Comparison of ENCODE assay signal across 19 cellular contexts in genomic region chr5:177462702-177463101, GRCh38. TPM values are rescaled to one million over a fixed set of nuclear protein-coding genes. Genes with fewer than 3 reads are reported as not detected.
DNase-seq lines count a peak whose midpoint lies in the region; ATAC-seq and TF ChIP-seq lines count a peak whose summit lies in the region.
"Had no signal": no experiment of that assay in that cellular context is flagged by ENCODE, and none has a peak within 500 bp of the region (broad histone marks: within the 10 kb centered on the region; RNA-seq: fewer than 3 reads in every experiment).

No MANE protein-coding gene starts in this region.

- peak overlapping the region; percentile 60 for H3K27ac Mint-ChIP-seq in T-helper 2 cell treated with Interferon-gamma antibody and Interleukin-4, amounts not matched to agents 5 μg/mL and 100 μg/mL, for 36 hours
- H3K27ac Mint-ChIP-seq in activated CD8-positive, alpha-beta T cell treated with anti-CD3 and anti-CD28 coated beads for 36 hours = peak overlapping the region; percentile 64
- peak overlapping the region; percentile 90 for H3K27ac Mint-ChIP-seq in glutamatergic neuron (ENCODE audit: unreplicated experiment)
- peak overlapping the region; percentile 84 for H3K27ac Mint-ChIP-seq in stimulated activated naive B cell treated with anti-CD40 and anti-IgM and Interleukin-4, amounts not matched to agents 10 μg/mL and 1 μg/mL and 100 μg/mL, for 72 hours
- H3K27ac Mint-ChIP-seq: activated CD4-positive, alpha-beta memory T cell treated with anti-CD3 and anti-CD28 coated beads, Interleukin-2, amount 10 ng/mL, durations not matched to agents 7 days and 5 days; activated naive CD4-positive, alpha-beta T cell treated with anti-CD3 and anti-CD28 coated beads, Interleukin-2, amount 50 U/mL, for 24 hours; neural progenitor cell; stimulated activated memory B cell treated with anti-CD40 and anti-IgM and Interleukin-4, amounts not matched to agents 10 μg/mL and 1 μg/mL and 100 μg/mL, for 72 hours had no signal

- H3K27me3 Mint-ChIP-seq in T-helper 2 cell treated with Interferon-gamma antibody and Interleukin-4, amounts not matched to agents 5 μg/mL and 100 μg/mL, for 36 hours (ENCODE audit: low read depth) = no peaks in the 10 kb centered on the region
- H3K27me3 Mint-ChIP-seq in activated CD8-positive, alpha-beta T cell treated with anti-CD3 and anti-CD28 coated beads for 36 hours = no peaks in the 10 kb centered on the region
- H3K27me3 Mint-ChIP-seq in glutamatergic neuron (ENCODE audit: unreplicated experiment) = peaks cover 38% of the 10 kb centered on the region
- peaks cover 4 to 6% of the 10 kb centered on the region in 2 donors for H3K27me3 Mint-ChIP-seq in stimulated activated naive B cell treated with anti-CD40 and anti-IgM and Interleukin-4, amounts not matched to agents 10 μg/mL and 1 μg/mL and 100 μg/mL, for 72 hours
- H3K27me3 Mint-ChIP-seq: activated CD4-positive, alpha-beta memory T cell treated with anti-CD3 and anti-CD28 coated beads, Interleukin-2, amount 10 ng/mL, durations not matched to agents 7 days and 5 days; activated naive CD4-positive, alpha-beta T cell treated with anti-CD3 and anti-CD28 coated beads, Interleukin-2, amount 50 U/mL, for 24 hours had no signal

- POLR2A ChIA-PET in activated CD8-positive, alpha-beta T cell treated with anti-CD3 and anti-CD28 coated beads for 36 hours (lab: Charles Lee) = interaction anchor here (1.2 to 22.8 kb wide), 4 partner anchors 9 to 35 kb away, joined by 3 to 294 read pairs (median 149); partner anchors contain the start of genes DBN1 and PRR7

- peak; percentile 10 for ATAC-seq in activated CD8-positive, alpha-beta T cell treated with anti-CD3 and anti-CD28 coated beads for 36 hours
- no peak for ATAC-seq in stimulated activated naive B cell treated with anti-CD40 and anti-IgM and Interleukin-4, amounts not matched to agents 10 μg/mL and 1 μg/mL and 100 μg/mL, for 72 hours (replicated peaks)
- no peak for ATAC-seq in HG02763 (IDR thresholded peaks at IDR 0.05; ENCODE audit: unreplicated experiment)
- ATAC-seq: body of pancreas; mucosa of descending colon; stimulated activated memory B cell treated with anti-CD40 and anti-IgM and Interleukin-4, amounts not matched to agents 10 μg/mL and 1 μg/mL and 100 μg/mL, for 72 hours had no signal

- no peak overlapping the region for H3K4me3 Mint-ChIP-seq in T-helper 2 cell treated with Interferon-gamma antibody and Interleukin-4, amounts not matched to agents 5 μg/mL and 100 μg/mL, for 36 hours
- H3K4me3 Mint-ChIP-seq in activated CD8-positive, alpha-beta T cell treated with anti-CD3 and anti-CD28 coated beads for 36 hours = no peak overlapping the region
- peak overlapping the region; percentile 65 for H3K4me3 Mint-ChIP-seq in glutamatergic neuron (ENCODE audit: unreplicated experiment)
- peak overlapping the region in 1 of 2 donors; percentile 41 for H3K4me3 Mint-ChIP-seq in stimulated activated naive B cell treated with anti-CD40 and anti-IgM and Interleukin-4, amounts not matched to agents 10 μg/mL and 1 μg/mL and 100 μg/mL, for 72 hours
- H3K4me3 Mint-ChIP-seq: activated CD4-positive, alpha-beta memory T cell treated with anti-CD3 and anti-CD28 coated beads, Interleukin-2, amount 10 ng/mL, durations not matched to agents 7 days and 5 days; activated naive CD4-positive, alpha-beta T cell treated with anti-CD3 and anti-CD28 coated beads, Interleukin-2, amount 50 U/mL, for 24 hours; neural progenitor cell; stimulated activated memory B cell treated with anti-CD40 and anti-IgM and Interleukin-4, amounts not matched to agents 10 μg/mL and 1 μg/mL and 100 μg/mL, for 72 hours had no signal

- intact Hi-C loops in activated CD8-positive, alpha-beta T cell treated with anti-CD3 and anti-CD28 coated beads for 36 hours (cut with micrococcal nuclease) = no loop called here

- CTCF ChIA-PET in activated CD8-positive, alpha-beta T cell treated with anti-CD3 and anti-CD28 coated beads for 36 hours (lab: Charles Lee) = interaction anchor here (0.6 to 2.3 kb wide), 7 partner anchors 10 to 1222 kb away, joined by 3 to 8 read pairs (median 3); no protein-coding TSS in a partner anchor

- peaks cover 7% of the 10 kb centered on the region for H3K36me3 Mint-ChIP-seq in T-helper 2 cell treated with Interferon-gamma antibody and Interleukin-4, amounts not matched to agents 5 μg/mL and 100 μg/mL, for 36 hours (ENCODE audit: low read depth)
- H3K36me3 Mint-ChIP-seq in activated CD8-positive, alpha-beta T cell treated with anti-CD3 and anti-CD28 coated beads for 36 hours (ENCODE audit: low read depth) = peaks cover 50% of the 10 kb centered on the region
- H3K36me3 Mint-ChIP-seq in glutamatergic neuron (ENCODE audit: unreplicated experiment) = peaks cover 16% of the 10 kb centered on the region
- H3K36me3 Mint-ChIP-seq in stimulated activated naive B cell treated with anti-CD40 and anti-IgM and Interleukin-4, amounts not matched to agents 10 μg/mL and 1 μg/mL and 100 μg/mL, for 72 hours = no peaks in the 10 kb centered on the region
- H3K36me3 Mint-ChIP-seq: activated naive CD4-positive, alpha-beta T cell treated with anti-CD3 and anti-CD28 coated beads, Interleukin-2, amount 50 U/mL, for 24 hours; stimulated activated memory B cell treated with anti-CD40 and anti-IgM and Interleukin-4, amounts not matched to agents 10 μg/mL and 1 μg/mL and 100 μg/mL, for 72 hours had no signal

- peaks cover 15% of the 10 kb centered on the region for H3K4me1 Mint-ChIP-seq in T-helper 2 cell treated with Interferon-gamma antibody and Interleukin-4, amounts not matched to agents 5 μg/mL and 100 μg/mL, for 36 hours (ENCODE audit: low read depth)
- peaks cover 14% of the 10 kb centered on the region for H3K4me1 Mint-ChIP-seq in activated CD8-positive, alpha-beta T cell treated with anti-CD3 and anti-CD28 coated beads for 36 hours (ENCODE audit: low read depth)
- peaks cover 12% of the 10 kb centered on the region for H3K4me1 Mint-ChIP-seq in glutamatergic neuron (ENCODE audit: low read depth, unreplicated experiment)
- peaks cover 9 to 17% of the 10 kb centered on the region in 2 donors for H3K4me1 Mint-ChIP-seq in stimulated activated naive B cell treated with anti-CD40 and anti-IgM and Interleukin-4, amounts not matched to agents 10 μg/mL and 1 μg/mL and 100 μg/mL, for 72 hours
- H3K4me1 Mint-ChIP-seq: activated naive CD4-positive, alpha-beta T cell treated with anti-CD3 and anti-CD28 coated beads, Interleukin-2, amount 50 U/mL, for 24 hours had no signal

- no peaks in the 10 kb centered on the region for H3K9me3 Mint-ChIP-seq in T-helper 2 cell treated with Interferon-gamma antibody and Interleukin-4, amounts not matched to agents 5 μg/mL and 100 μg/mL, for 36 hours
- H3K9me3 Mint-ChIP-seq in activated CD8-positive, alpha-beta T cell treated with anti-CD3 and anti-CD28 coated beads for 36 hours = peaks cover 1% of the 10 kb centered on the region
- peaks cover 37% of the 10 kb centered on the region for H3K9me3 Mint-ChIP-seq in glutamatergic neuron (ENCODE audit: unreplicated experiment)
- H3K9me3 Mint-ChIP-seq in stimulated activated naive B cell treated with anti-CD40 and anti-IgM and Interleukin-4, amounts not matched to agents 10 μg/mL and 1 μg/mL and 100 μg/mL, for 72 hours = no peaks in the 10 kb centered on the region
- H3K9me3 Mint-ChIP-seq: activated CD4-positive, alpha-beta memory T cell treated with anti-CD3 and anti-CD28 coated beads, Interleukin-2, amount 10 ng/mL, durations not matched to agents 7 days and 5 days; activated naive CD4-positive, alpha-beta T cell treated with anti-CD3 and anti-CD28 coated beads, Interleukin-2, amount 50 U/mL, for 24 hours; stimulated activated memory B cell treated with anti-CD40 and anti-IgM and Interleukin-4, amounts not matched to agents 10 μg/mL and 1 μg/mL and 100 μg/mL, for 72 hours had no signal

- DNase-seq in T-helper 2 cell treated with Interferon-gamma antibody and Interleukin-4, amounts not matched to agents 5 μg/mL and 100 μg/mL, for 36 hours (ENCODE audit: low spot score) = no peak
- no peak for DNase-seq in T-helper 2 cell
- DNase-seq in activated CD8-positive, alpha-beta T cell treated with anti-CD3 and anti-CD28 coated beads for 36 hours = no peak
- no peak for DNase-seq in glutamatergic neuron
- DNase-seq in stimulated activated naive B cell treated with anti-CD40 and anti-IgM and Interleukin-4, amounts not matched to agents 10 μg/mL and 1 μg/mL and 100 μg/mL, for 72 hours = no peak
- no peak for DNase-seq in A172 (ENCODE audit: low spot score)
- no peak for DNase-seq in foreskin melanocyte
- DNase-seq: activated CD4-positive, alpha-beta memory T cell treated with anti-CD3 and anti-CD28 coated beads, Interleukin-2, amount 10 ng/mL, durations not matched to agents 7 days and 5 days; body of pancreas; colonic mucosa; kidney glomerular epithelial cell; NCI-H1417 treated with DMSO at 0.1 percent for 48 hours; NCI-H526 treated with DMSO at 0.1 percent for 48 hours; SJCRH30 had no signal

- no peak for TF ChIP-seq CTCF in activated CD8-positive, alpha-beta T cell treated with anti-CD3 and anti-CD28 coated beads for 36 hours (IDR thresholded peaks at IDR 0.05)
- TF ChIP-seq CTCF in glutamatergic neuron (IDR thresholded peaks at IDR 0.05; ENCODE audit: partially characterized antibody, unreplicated experiment) = no peak

RNA-seq across cellular contexts. Expression of gene DBN1, which starts 10.7 kb away (rescaled TPM):
- 100 to 1,000 TPM; 101 to 105 TPM for total RNA-seq in activated CD8-positive, alpha-beta T cell treated with anti-CD3 and anti-CD28 coated beads for 36 hours
- total RNA-seq in glutamatergic neuron (ENCODE audit: unreplicated experiment) = 1,261 TPM
- 343 and 354 TPM in 2 replicates for total RNA-seq in A172 (2014; rRNA removed; shearing (Covaris generic))

RNA-seq across cellular contexts. Expression of gene PRR7, which starts 16.1 kb away (rescaled TPM):
- 10 to 100 TPM; 32.6 to 36.4 TPM for total RNA-seq in activated CD8-positive, alpha-beta T cell treated with anti-CD3 and anti-CD28 coated beads for 36 hours
- 4.1 TPM for total RNA-seq in glutamatergic neuron (ENCODE audit: unreplicated experiment)
- 58.8 and 72.4 TPM in 2 replicates for total RNA-seq in A172 (2014; rRNA removed; shearing (Covaris generic))

RNA-seq across cellular contexts. Expression of gene PDLIM7, which starts 34.7 kb away (rescaled TPM):
- 10 to 100 TPM; 68.4 to 73.0 TPM for total RNA-seq in activated CD8-positive, alpha-beta T cell treated with anti-CD3 and anti-CD28 coated beads for 36 hours
- total RNA-seq in glutamatergic neuron (ENCODE audit: unreplicated experiment) = 430 TPM
- total RNA-seq in A172 (2014; rRNA removed; shearing (Covaris generic)) = 189 and 215 TPM in 2 replicates

RNA-seq across cellular contexts. Expression of gene GRK6, which starts 36.2 kb away (rescaled TPM):
- total RNA-seq in activated CD8-positive, alpha-beta T cell treated with anti-CD3 and anti-CD28 coated beads for 36 hours = 100 to 1,000 TPM; 133 to 137 TPM
- 43.9 TPM for total RNA-seq in glutamatergic neuron (ENCODE audit: unreplicated experiment)
- 59.3 and 67.6 TPM in 2 replicates for total RNA-seq in A172 (2014; rRNA removed; shearing (Covaris generic))

RNA-seq across cellular contexts. Expression of gene DOK3, which starts 46.9 kb away (rescaled TPM):
- total RNA-seq in activated CD8-positive, alpha-beta T cell treated with anti-CD3 and anti-CD28 coated beads for 36 hours = 1 to 10 TPM; 7.4 to 8.0 TPM
- 29.2 TPM for total RNA-seq in glutamatergic neuron (ENCODE audit: unreplicated experiment)
- total RNA-seq in A172 (2014; rRNA removed; shearing (Covaris generic)) = 0.19 and 1.7 TPM in 2 replicates
